Comparison of ENCODE assay signal across 1 cellular context in genomic region chr10:121598261-121599249, GRCh38.
TF ChIP-seq lines count a peak whose summit lies in the region.

FGFR2 (minus strand) TSS chr10:121598444; CDS start chr10:121593817, 4,627 bp downstream.

TF ChIP-seq in HEK293, 187 proteins besides CTCF, POLR2A, EP300 and RAD21 (continued from another document):
- TF ChIP-seq ZBTB10 (tag by site-specific recombination; IDR thresholded peaks at IDR 0.05) (no peak), WT1 (tag by site-specific recombination; IDR thresholded peaks at IDR 0.05) (no peak), SP2 (tag by site-specific recombination; IDR thresholded peaks at IDR 0.05) (peak; percentile 44), ZNF416 (tag by site-specific recombination; IDR thresholded peaks at IDR 0.05) (no peak), KLF7 (tag by site-specific recombination; IDR thresholded peaks at IDR 0.05; ENCODE audit: borderline replicate concordance) (no peak), ZNF24 (tag by site-specific recombination; IDR thresholded peaks at IDR 0.05) (no peak), ZNF354C (tag by site-specific recombination; IDR thresholded peaks at IDR 0.05; ENCODE audit: borderline replicate concordance, low read depth) (no peak), ZNF664 (tag by site-specific recombination; IDR thresholded peaks at IDR 0.05) (no peak), ZNF610 (tag by site-specific recombination; IDR thresholded peaks at IDR 0.05; ENCODE audit: borderline replicate concordance) (peak; percentile 52; the same call in 1 of the 2 replicates), ZNF561 (tag by site-specific recombination; IDR thresholded peaks at IDR 0.05; ENCODE audit: borderline replicate concordance) (peak; percentile 85), OSR2 (tag by site-specific recombination; IDR thresholded peaks at IDR 0.05) (no peak), ZNF843 (tag by site-specific recombination; IDR thresholded peaks at IDR 0.05) (no peak), GLIS1 (tag by site-specific recombination; IDR thresholded peaks at IDR 0.05) (no peak; the same call in 1 of the 2 replicates), ZNF473 (tag by site-specific recombination; IDR thresholded peaks at IDR 0.05) (no peak), ZNF155 (tag by site-specific recombination; IDR thresholded peaks at IDR 0.05) (no peak), HOXA7 (CRISPR knock-in tag; IDR thresholded peaks at IDR 0.05; ENCODE audit: borderline replicate concordance) (no peak), PRDM1 (tag by site-specific recombination; IDR thresholded peaks at IDR 0.05) (no peak), ZNF174 (tag by site-specific recombination; IDR thresholded peaks at IDR 0.05) (no peak), ZNF768 (tag by site-specific recombination; IDR thresholded peaks at IDR 0.05) (peak; percentile 97), ZNF112 (tag by site-specific recombination; IDR thresholded peaks at IDR 0.05) (no peak), ZNF623 (tag by site-specific recombination; IDR thresholded peaks at IDR 0.05) (no peak), ZNF558 (tag by site-specific recombination; IDR thresholded peaks at IDR 0.05) (no peak), SALL2 (tag by site-specific recombination; IDR thresholded peaks at IDR 0.05; ENCODE audit: borderline replicate concordance) (no peak), ZNF433 (tag by site-specific recombination; IDR thresholded peaks at IDR 0.05; ENCODE audit: low read depth) (no peak), ZXDB (tag by site-specific recombination; IDR thresholded peaks at IDR 0.05) (no peak; the same call in 1 of the 2 replicates), ZNF169 (tag by site-specific recombination; IDR thresholded peaks at IDR 0.05) (no peak), MZF1 (tag by site-specific recombination; IDR thresholded peaks at IDR 0.05; ENCODE audit: borderline replicate concordance) (peak; percentile 76; the same call in 1 of the 2 replicates), TCF7L2 (IDR thresholded peaks at IDR 0.05; ENCODE audit: borderline replicate concordance, low read depth, low read length) (no peak), EGR2 (tag by site-specific recombination; IDR thresholded peaks at IDR 0.05; ENCODE audit: low read depth) (no peak), GLIS2 (tag by site-specific recombination; IDR thresholded peaks at IDR 0.05) (0 out of 2 replicates have a peak, but pooled peaks have one; percentile 13), ZFHX2 (tag by site-specific recombination; conservative IDR thresholded peaks at IDR 0.05) (no peak; the same call in 1 of the 2 replicates), ZNF274 (IDR thresholded peaks at IDR 0.05; ENCODE audit: low read length) (no peak), ZNF274 (tag by site-specific recombination; IDR thresholded peaks at IDR 0.05; ENCODE audit: borderline replicate concordance) (no peak), BCL11A (tag by site-specific recombination; IDR thresholded peaks at IDR 0.05; ENCODE audit: low read depth) (peak; percentile 32; the same call in 1 of the 2 replicates), GLI4 (tag by site-specific recombination; IDR thresholded peaks at IDR 0.05) (no peak), ZNF621 (tag by site-specific recombination; IDR thresholded peaks at IDR 0.05) (no peak), ZNF514 (tag by site-specific recombination; IDR thresholded peaks at IDR 0.05) (no peak), KLF10 (tag by site-specific recombination; IDR thresholded peaks at IDR 0.05) (peak; percentile 93), MEIS1 (CRISPR knock-in tag; IDR thresholded peaks at IDR 0.05; ENCODE audit: borderline replicate concordance) (no peak), ZFP37 (tag by site-specific recombination; IDR thresholded peaks at IDR 0.05) (no peak), ZSCAN4 (tag by site-specific recombination; IDR thresholded peaks at IDR 0.05) (no peak), ZSCAN23 (tag by site-specific recombination; IDR thresholded peaks at IDR 0.05) (no peak), YY2 (tag by site-specific recombination; IDR thresholded peaks at IDR 0.05) (no peak), ZNF398 (tag by site-specific recombination; IDR thresholded peaks at IDR 0.05) (peak; percentile 31; the same call in 1 of the 2 replicates), FEZF1 (tag by site-specific recombination; IDR thresholded peaks at IDR 0.05) (no peak), ZNF16 (tag by site-specific recombination; IDR thresholded peaks at IDR 0.05; ENCODE audit: low read depth) (no peak), SETDB1 (IDR thresholded peaks at IDR 0.05; ENCODE audit: insufficient read length, low read length) (no peak), ZNF138 (tag by site-specific recombination; IDR thresholded peaks at IDR 0.05; ENCODE audit: borderline replicate concordance) (no peak), ZBTB17 (tag by site-specific recombination; IDR thresholded peaks at IDR 0.05) (peak; percentile 37; the same call in 1 of the 2 replicates), ZSCAN30 (tag by site-specific recombination; IDR thresholded peaks at IDR 0.05) (peak; percentile 56), ZNF426 (tag by site-specific recombination; IDR thresholded peaks at IDR 0.05) (no peak), ZNF133 (tag by site-specific recombination; IDR thresholded peaks at IDR 0.05) (no peak), ZNF658 (tag by site-specific recombination; IDR thresholded peaks at IDR 0.05) (no peak), ZSCAN18 (tag by site-specific recombination; IDR thresholded peaks at IDR 0.05) (no peak), ZNF776 (tag by site-specific recombination; IDR thresholded peaks at IDR 0.05; ENCODE audit: borderline replicate concordance) (no peak), KLF16 (tag by site-specific recombination; IDR thresholded peaks at IDR 0.05) (no peak), ZNF624 (tag by site-specific recombination; IDR thresholded peaks at IDR 0.05) (no peak), ZNF544 (tag by site-specific recombination; IDR thresholded peaks at IDR 0.05) (no peak), MYNN (tag by site-specific recombination; IDR thresholded peaks at IDR 0.05; ENCODE audit: borderline replicate concordance) (no peak), ZBTB1 (tag by site-specific recombination; IDR thresholded peaks at IDR 0.05) (no peak), ZNF529 (tag by site-specific recombination; IDR thresholded peaks at IDR 0.05; ENCODE audit: insufficient replicate concordance) (no peak)
- TF ChIP-seq, protein P1, sequence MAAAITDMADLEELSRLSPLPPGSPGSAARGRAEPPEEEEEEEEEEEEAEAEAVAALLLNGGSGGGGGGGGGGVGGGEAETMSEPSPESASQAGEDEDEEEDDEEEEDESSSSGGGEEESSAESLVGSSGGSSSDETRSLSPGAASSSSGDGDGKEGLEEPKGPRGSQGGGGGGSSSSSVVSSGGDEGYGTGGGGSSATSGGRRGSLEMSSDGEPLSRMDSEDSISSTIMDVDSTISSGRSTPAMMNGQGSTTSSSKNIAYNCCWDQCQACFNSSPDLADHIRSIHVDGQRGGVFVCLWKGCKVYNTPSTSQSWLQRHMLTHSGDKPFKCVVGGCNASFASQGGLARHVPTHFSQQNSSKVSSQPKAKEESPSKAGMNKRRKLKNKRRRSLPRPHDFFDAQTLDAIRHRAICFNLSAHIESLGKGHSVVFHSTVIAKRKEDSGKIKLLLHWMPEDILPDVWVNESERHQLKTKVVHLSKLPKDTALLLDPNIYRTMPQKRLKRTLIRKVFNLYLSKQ (tag by site-specific recombination; IDR thresholded peaks at IDR 0.05; ENCODE audit: borderline replicate concordance) = no peak
- TF ChIP-seq, protein P2, sequence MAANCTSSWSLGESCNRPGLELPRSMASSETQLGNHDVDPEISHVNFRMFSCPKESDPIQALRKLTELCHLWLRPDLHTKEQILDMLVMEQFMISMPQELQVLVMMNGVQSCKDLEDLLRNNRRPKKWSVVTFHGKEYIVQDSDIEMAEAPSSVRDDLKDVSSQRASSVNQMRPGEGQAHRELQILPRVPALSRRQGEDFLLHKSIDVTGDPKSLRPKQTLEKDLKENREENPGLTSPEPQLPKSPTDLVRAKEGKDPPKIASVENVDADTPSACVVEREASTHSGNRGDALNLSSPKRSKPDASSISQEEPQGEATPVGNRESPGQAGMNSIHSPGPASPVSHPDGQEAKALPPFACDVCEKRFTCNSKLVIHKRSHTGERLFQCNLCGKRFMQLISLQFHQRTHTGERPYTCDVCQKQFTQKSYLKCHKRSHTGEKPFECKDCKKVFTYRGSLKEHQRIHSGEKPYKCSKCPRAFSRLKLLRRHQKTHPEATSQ (tag by site-specific recombination; IDR thresholded peaks at IDR 0.05) = peak; percentile 50; the same call in 1 of the 2 replicates
- TF ChIP-seq, protein P3, sequence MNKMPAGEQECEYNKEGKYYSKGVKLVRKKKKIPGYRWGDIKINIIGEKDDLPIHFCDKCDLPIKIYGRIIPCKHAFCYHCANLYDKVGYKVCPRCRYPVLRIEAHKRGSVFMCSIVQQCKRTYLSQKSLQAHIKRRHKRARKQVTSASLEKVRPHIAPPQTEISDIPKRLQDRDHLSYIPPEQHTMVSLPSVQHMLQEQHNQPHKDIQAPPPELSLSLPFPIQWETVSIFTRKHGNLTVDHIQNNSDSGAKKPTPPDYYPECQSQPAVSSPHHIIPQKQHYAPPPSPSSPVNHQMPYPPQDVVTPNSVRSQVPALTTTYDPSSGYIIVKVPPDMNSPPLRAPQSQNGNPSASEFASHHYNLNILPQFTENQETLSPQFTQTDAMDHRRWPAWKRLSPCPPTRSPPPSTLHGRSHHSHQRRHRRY (tag by site-specific recombination; IDR thresholded peaks at IDR 0.05) = no peak
